In the genomic region with DNA sequence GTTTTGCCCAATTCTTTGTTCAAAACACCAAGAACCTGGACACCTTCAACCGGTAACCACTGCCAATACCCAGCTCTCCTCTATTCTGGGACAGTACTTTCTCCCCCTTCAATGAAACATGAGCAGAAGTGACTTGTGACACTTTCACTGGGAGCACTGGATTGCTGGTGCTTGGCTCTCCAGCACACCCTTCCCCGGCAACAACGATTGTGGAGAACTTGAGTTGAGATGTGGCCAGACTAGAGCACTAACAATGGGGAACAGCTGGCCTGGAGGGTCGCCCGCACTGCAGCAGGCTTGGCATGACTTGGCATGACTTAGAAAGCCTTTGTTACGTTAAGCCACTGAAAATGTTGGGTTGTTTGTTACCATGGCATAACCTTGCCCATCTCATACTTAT, we compare ENCODE assay signal across 14 cellular contexts.
"Had no signal": no experiment of that assay in that cellular context is flagged by ENCODE, and none has a peak within 500 bp of the region (broad histone marks: within the 10 kb centered on the region; RNA-seq: fewer than 3 reads in every experiment).

No MANE protein-coding gene starts in this region.

- DNase-seq: activated CD4-positive, alpha-beta T cell treated with anti-CD3 and anti-CD28 coated beads, Interleukin-2, amount 50 U/mL, for 48 hours; activated CD4-positive, CD25-positive, alpha-beta regulatory T cell treated with anti-CD3 and anti-CD28 coated beads, Interleukin-2, amount 50 U/mL, for 72 hours; activated gamma-delta T cell; activated naive CD8-positive, alpha-beta T cell treated with anti-CD3 and anti-CD28 coated beads, Interleukin-2, amount 10 ng/mL, durations not matched to agents 7 days and 5 days; activated T-cell treated with anti-CD3 and anti-CD28 coated beads, Interleukin-2, amount 50 U/mL, for 4 hours; effector memory CD8-positive, alpha-beta T cell; glutamatergic neuron; nephron progenitor cell; ovary; T-helper 9 cell had no signal

- ATAC-seq: activated T-cell treated with anti-CD3 and anti-CD28 coated beads, Interleukin-2, amount 50 U/mL, for 4 hours; effector memory CD8-positive, alpha-beta T cell had no signal

- FAIRE-seq: islet of Langerhans had no signal

- H3K27ac ChIP-seq: epithelial cell of prostate, ovary, right atrium auricular region, tibial nerve had no signal
